1 cellular context compared by ENCODE assay signal in the genomic region with DNA sequence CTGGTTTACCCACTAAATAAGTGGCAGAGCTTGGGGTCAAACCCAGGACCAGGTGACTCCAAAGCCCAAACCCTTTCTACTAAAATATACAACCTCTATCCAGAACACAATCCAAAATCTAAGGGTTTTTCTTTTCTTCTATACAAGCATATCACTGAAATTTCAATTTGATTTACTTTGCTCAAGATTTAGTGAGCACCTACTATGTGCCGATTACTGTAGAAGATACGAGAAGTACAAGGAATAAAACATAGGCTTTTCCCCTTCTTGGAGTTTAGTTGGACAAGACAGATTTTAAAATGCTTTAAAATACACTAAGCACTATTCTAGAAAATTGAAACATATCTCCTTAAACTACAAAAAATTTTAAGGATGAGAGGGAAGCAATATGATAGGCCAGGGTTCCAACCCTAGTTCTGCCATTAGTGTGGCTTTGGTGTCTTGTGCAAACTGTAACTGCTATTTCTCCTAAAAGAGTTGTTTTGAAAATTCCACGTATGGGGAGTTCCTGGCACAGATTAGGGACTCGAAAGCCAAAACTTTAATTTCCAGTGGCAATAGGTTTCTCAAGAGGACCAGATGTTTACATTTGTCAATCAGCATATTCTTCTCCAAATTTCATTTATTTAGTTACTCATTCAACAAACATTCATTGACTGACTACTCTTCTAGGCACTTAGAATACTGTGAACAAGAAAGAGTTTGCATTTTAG.
TF ChIP-seq lines count a peak whose summit lies in the region.

No MANE protein-coding gene starts in this region.

TF ChIP-seq in H1, 55 proteins besides CTCF, POLR2A, EP300 and RAD21:
- no peak for TF ChIP-seq TAF1 (IDR thresholded peaks at IDR 0.05; ENCODE audit: low read depth, low read length)
- TF ChIP-seq MAFK (IDR thresholded peaks at IDR 0.05; ENCODE audit: low read depth, low read length): no peak
- TF ChIP-seq, protein P1, sequence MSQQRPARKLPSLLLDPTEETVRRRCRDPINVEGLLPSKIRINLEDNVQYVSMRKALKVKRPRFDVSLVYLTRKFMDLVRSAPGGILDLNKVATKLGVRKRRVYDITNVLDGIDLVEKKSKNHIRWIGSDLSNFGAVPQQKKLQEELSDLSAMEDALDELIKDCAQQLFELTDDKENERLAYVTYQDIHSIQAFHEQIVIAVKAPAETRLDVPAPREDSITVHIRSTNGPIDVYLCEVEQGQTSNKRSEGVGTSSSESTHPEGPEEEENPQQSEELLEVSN (IDR thresholded peaks at IDR 0.05): no peak
- no peak for TF ChIP-seq BCL11A (IDR thresholded peaks at IDR 0.05; ENCODE audit: low read depth in 2 of 2, low read length in 2 of 2)
- no peak for TF ChIP-seq NANOG (IDR thresholded peaks at IDR 0.05; ENCODE audit: insufficient read depth, low read depth, low read length, poor library complexity, severe bottlenecking)
- TF ChIP-seq TBP (IDR thresholded peaks at IDR 0.05; ENCODE audit: low read depth, low read length): no peak
- TF ChIP-seq RFX5 (IDR thresholded peaks at IDR 0.05; ENCODE audit: borderline replicate concordance, low read depth, low read length): no peak
- TF ChIP-seq KDM4A (IDR thresholded peaks at IDR 0.05; ENCODE audit: low read depth, low read length, severe bottlenecking): no peak
- no peak for TF ChIP-seq ATF2 (IDR thresholded peaks at IDR 0.05; ENCODE audit: low read length)
- TF ChIP-seq TCF12 (IDR thresholded peaks at IDR 0.05; ENCODE audit: low read depth, low read length): no peak
TF ChIP-seq in H1: peak in this region for 0.
